ENCODE assay signal across 2 cellular contexts in the genomic region with DNA sequence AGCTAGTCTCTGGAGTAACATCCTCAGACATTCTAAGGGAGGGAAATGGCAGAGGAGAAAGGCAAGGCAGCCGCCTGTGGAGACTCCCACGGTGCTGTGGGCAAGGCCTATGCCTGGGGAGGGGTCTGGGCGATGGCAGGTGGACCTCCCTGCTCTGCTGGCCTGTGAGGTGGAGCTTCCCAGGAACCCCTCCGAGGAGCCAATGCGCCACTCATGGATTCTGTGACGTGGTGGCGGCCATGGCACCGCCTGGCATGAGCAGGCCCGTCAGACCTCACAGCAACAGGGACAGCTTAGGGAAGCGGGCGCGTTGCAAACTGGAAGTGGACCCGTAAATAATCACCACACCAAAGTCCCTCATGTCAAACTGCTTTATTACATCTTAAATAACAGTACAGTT.
TF ChIP-seq lines count a peak whose summit lies in the region.

No MANE protein-coding gene starts in this region.

TF ChIP-seq in WTC11, 78 proteins besides CTCF, POLR2A, EP300 and RAD21 (continued from another document and continues in another):
- TF ChIP-seq NFE2L1 (CRISPR knock-in tag; IDR thresholded peaks at IDR 0.05) (no peak), FOXP1 (CRISPR knock-in tag; IDR thresholded peaks at IDR 0.05; ENCODE audit: borderline replicate concordance) (no peak), ATF6 (CRISPR knock-in tag; IDR thresholded peaks at IDR 0.05) (no peak), AR (CRISPR knock-in tag; IDR thresholded peaks at IDR 0.05) (no peak)
- TF ChIP-seq, protein P1, sequence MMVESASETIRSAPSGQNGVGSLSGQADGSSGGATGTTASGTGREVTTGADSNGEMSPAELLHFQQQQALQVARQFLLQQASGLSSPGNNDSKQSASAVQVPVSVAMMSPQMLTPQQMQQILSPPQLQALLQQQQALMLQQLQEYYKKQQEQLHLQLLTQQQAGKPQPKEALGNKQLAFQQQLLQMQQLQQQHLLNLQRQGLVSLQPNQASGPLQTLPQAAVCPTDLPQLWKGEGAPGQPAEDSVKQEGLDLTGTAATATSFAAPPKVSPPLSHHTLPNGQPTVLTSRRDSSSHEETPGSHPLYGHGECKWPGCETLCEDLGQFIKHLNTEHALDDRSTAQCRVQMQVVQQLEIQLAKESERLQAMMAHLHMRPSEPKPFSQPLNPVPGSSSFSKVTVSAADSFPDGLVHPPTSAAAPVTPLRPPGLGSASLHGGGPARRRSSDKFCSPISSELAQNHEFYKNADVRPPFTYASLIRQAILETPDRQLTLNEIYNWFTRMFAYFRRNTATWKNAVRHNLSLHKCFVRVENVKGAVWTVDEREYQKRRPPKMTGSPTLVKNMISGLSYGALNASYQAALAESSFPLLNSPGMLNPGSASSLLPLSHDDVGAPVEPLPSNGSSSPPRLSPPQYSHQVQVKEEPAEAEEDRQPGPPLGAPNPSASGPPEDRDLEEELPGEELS (CRISPR knock-in tag; IDR thresholded peaks at IDR 0.05): no peak
- TF ChIP-seq, protein P2, sequence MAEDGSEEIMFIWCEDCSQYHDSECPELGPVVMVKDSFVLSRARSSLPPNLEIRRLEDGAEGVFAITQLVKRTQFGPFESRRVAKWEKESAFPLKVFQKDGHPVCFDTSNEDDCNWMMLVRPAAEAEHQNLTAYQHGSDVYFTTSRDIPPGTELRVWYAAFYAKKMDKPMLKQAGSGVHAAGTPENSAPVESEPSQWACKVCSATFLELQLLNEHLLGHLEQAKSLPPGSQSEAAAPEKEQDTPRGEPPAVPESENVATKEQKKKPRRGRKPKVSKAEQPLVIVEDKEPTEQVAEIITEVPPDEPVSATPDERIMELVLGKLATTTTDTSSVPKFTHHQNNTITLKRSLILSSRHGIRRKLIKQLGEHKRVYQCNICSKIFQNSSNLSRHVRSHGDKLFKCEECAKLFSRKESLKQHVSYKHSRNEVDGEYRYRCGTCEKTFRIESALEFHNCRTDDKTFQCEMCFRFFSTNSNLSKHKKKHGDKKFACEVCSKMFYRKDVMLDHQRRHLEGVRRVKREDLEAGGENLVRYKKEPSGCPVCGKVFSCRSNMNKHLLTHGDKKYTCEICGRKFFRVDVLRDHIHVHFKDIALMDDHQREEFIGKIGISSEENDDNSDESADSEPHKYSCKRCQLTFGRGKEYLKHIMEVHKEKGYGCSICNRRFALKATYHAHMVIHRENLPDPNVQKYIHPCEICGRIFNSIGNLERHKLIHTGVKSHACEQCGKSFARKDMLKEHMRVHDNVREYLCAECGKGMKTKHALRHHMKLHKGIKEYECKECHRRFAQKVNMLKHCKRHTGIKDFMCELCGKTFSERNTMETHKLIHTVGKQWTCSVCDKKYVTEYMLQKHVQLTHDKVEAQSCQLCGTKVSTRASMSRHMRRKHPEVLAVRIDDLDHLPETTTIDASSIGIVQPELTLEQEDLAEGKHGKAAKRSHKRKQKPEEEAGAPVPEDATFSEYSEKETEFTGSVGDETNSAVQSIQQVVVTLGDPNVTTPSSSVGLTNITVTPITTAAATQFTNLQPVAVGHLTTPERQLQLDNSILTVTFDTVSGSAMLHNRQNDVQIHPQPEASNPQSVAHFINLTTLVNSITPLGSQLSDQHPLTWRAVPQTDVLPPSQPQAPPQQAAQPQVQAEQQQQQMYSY (CRISPR knock-in tag; IDR thresholded peaks at IDR 0.05): no peak

TF ChIP-seq in SK-N-SH treated with all-trans-retinoic acid at 6 μM for 48 hours, 23 proteins besides CTCF, POLR2A, EP300 and RAD21 (continued from another document):
- TF ChIP-seq CSRNP3 (CRISPR knock-in tag; IDR thresholded peaks at IDR 0.05) (no peak), ZNF8 (CRISPR knock-in tag; IDR thresholded peaks at IDR 0.05) (no peak), OSR1 (CRISPR knock-in tag; IDR thresholded peaks at IDR 0.05) (no peak), TCF4 (CRISPR knock-in tag; IDR thresholded peaks at IDR 0.05; ENCODE audit: borderline replicate concordance) (no peak), PPARA (CRISPR knock-in tag; IDR thresholded peaks at IDR 0.05; ENCODE audit: borderline replicate concordance) (no peak), ISL1 (CRISPR knock-in tag; IDR thresholded peaks at IDR 0.05) (no peak), GLIS3 (CRISPR knock-in tag; IDR thresholded peaks at IDR 0.05) (no peak)
TF ChIP-seq in SK-N-SH treated with all-trans-retinoic acid at 6 μM for 48 hours: peak in this region for 0.
